ENCODE assay signal across 1 cellular context in genomic region chr2:99488587-99488998, GRCh38.
TF ChIP-seq lines count a peak whose summit lies in the region.

No MANE protein-coding gene starts in this region.

TF ChIP-seq in SK-N-SH treated with all-trans-retinoic acid at 6 μM for 48 hours, 23 proteins besides CTCF, POLR2A, EP300 and RAD21 (continued from another document):
- TF ChIP-seq, protein P1, sequence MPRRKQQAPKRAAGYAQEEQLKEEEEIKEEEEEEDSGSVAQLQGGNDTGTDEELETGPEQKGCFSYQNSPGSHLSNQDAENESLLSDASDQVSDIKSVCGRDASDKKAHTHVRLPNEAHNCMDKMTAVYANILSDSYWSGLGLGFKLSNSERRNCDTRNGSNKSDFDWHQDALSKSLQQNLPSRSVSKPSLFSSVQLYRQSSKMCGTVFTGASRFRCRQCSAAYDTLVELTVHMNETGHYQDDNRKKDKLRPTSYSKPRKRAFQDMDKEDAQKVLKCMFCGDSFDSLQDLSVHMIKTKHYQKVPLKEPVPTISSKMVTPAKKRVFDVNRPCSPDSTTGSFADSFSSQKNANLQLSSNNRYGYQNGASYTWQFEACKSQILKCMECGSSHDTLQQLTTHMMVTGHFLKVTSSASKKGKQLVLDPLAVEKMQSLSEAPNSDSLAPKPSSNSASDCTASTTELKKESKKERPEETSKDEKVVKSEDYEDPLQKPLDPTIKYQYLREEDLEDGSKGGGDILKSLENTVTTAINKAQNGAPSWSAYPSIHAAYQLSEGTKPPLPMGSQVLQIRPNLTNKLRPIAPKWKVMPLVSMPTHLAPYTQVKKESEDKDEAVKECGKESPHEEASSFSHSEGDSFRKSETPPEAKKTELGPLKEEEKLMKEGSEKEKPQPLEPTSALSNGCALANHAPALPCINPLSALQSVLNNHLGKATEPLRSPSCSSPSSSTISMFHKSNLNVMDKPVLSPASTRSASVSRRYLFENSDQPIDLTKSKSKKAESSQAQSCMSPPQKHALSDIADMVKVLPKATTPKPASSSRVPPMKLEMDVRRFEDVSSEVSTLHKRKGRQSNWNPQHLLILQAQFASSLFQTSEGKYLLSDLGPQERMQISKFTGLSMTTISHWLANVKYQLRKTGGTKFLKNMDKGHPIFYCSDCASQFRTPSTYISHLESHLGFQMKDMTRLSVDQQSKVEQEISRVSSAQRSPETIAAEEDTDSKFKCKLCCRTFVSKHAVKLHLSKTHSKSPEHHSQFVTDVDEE (CRISPR knock-in tag; IDR thresholded peaks at IDR 0.05) = no peak
- TF ChIP-seq CREB5 (CRISPR knock-in tag; IDR thresholded peaks at IDR 0.05; ENCODE audit: low read depth) (no peak), BACH2 (CRISPR knock-in tag; IDR thresholded peaks at IDR 0.05; ENCODE audit: borderline replicate concordance) (no peak), ZFP30 (CRISPR knock-in tag; IDR thresholded peaks at IDR 0.05) (no peak), ZFP3 (CRISPR knock-in tag; IDR thresholded peaks at IDR 0.05) (no peak), RARB (CRISPR knock-in tag; IDR thresholded peaks at IDR 0.05) (no peak), PATZ1 (CRISPR knock-in tag; IDR thresholded peaks at IDR 0.05; ENCODE audit: borderline replicate concordance) (no peak), POU6F1 (CRISPR knock-in tag; IDR thresholded peaks at IDR 0.05; ENCODE audit: borderline replicate concordance, low read depth) (no peak), ESRRG (CRISPR knock-in tag; IDR thresholded peaks at IDR 0.05) (no peak), PPARA (CRISPR knock-in tag; IDR thresholded peaks at IDR 0.05; ENCODE audit: borderline replicate concordance) (no peak)
- TF ChIP-seq, protein P2, sequence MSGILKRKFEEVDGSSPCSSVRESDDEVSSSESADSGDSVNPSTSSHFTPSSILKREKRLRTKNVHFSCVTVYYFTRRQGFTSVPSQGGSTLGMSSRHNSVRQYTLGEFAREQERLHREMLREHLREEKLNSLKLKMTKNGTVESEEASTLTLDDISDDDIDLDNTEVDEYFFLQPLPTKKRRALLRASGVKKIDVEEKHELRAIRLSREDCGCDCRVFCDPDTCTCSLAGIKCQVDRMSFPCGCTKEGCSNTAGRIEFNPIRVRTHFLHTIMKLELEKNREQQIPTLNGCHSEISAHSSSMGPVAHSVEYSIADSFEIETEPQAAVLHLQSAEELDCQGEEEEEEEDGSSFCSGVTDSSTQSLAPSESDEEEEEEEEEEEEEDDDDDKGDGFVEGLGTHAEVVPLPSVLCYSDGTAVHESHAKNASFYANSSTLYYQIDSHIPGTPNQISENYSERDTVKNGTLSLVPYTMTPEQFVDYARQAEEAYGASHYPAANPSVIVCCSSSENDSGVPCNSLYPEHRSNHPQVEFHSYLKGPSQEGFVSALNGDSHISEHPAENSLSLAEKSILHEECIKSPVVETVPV (CRISPR knock-in tag; IDR thresholded peaks at IDR 0.05) = no peak
